Comparison of ENCODE assay signal across 8 cellular contexts in genomic region chr6:170584181-170584953, GRCh38. TPM values are rescaled to one million over a fixed set of nuclear protein-coding genes. Genes with fewer than 3 reads are reported as not detected.
DNase-seq lines count a peak whose midpoint lies in the region; ATAC-seq and TF ChIP-seq lines count a peak whose summit lies in the region.

PDCD2 (minus strand) TSS chr6:170584637; CDS start chr6:170584581, 56 bp downstream.

- H3K4me1 Mint-ChIP-seq in GM23338 = peaks cover 33% of the 10 kb centered on the region
- peaks cover 11 to 38% (median 30%) of the 10 kb centered on the region in 4 donors for H3K4me1 Mint-ChIP-seq in naive thymus-derived CD8-positive, alpha-beta T cell

- peaks cover 47% of the 10 kb centered on the region for H3K36me3 Mint-ChIP-seq in GM23338 (ENCODE audit: low read depth)
- H3K36me3 Mint-ChIP-seq in naive thymus-derived CD8-positive, alpha-beta T cell = peaks cover 0 to 40% (median 5%) of the 10 kb centered on the region in 3 donors

- H3K4me2 ChIP-seq in DOHH2 (ENCODE audit: low read length) = peak within 1 kb of the TSS; percentile 76
- H3K4me2 ChIP-seq in GM23338 = peak within 1 kb of the TSS; percentile 81
- H3K4me2 ChIP-seq in fibroblast of lung (ENCODE audit: extremely low read depth, insufficient read depth, low read length) = peak within 1 kb of the TSS; percentile 86

- peaks cover 6% of the 10 kb centered on the region for H3K27me3 Mint-ChIP-seq in GM23338 (ENCODE audit: insufficient read depth, low read depth, poor library complexity)
- H3K27me3 Mint-ChIP-seq in naive thymus-derived CD8-positive, alpha-beta T cell = peaks cover 0 to 6% (median 0%) of the 10 kb centered on the region in 5 donors

- no peaks in the 10 kb centered on the region for H3K9me3 ChIP-seq in DOHH2 (ENCODE audit: control insufficient read depth, insufficient read depth, low read length)
- H3K9me3 ChIP-seq in fibroblast of lung (ENCODE audit: control insufficient read depth, insufficient read depth, low read depth, low read length) = no peaks in the 10 kb centered on the region

- POLR2A ChIA-PET in naive thymus-derived CD8-positive, alpha-beta T cell (lab: Charles Lee) = interaction anchor here (0.6 to 1.7 kb wide), 9 partner anchors 8 to 882 kb away, joined by 3 to 59 read pairs (median 3); partner anchors contain the start of genes C6orf120, PSMB1 and TBP

- peaks cover 22% of the 10 kb centered on the region for H3K4me1 ChIP-seq in DOHH2 (ENCODE audit: control insufficient read depth, low read length)
- H3K4me1 ChIP-seq in GM23338 (ENCODE audit: insufficient read depth) = peaks cover 31% of the 10 kb centered on the region
- H3K4me1 ChIP-seq in fibroblast of lung (ENCODE audit: control insufficient read depth, extremely low read depth, insufficient read depth, low read length) = no peaks in the 10 kb centered on the region

- no peaks in the 10 kb centered on the region for H3K9me2 ChIP-seq in DOHH2 (replicated peaks; ENCODE audit: control insufficient read depth, low read length)
- H3K9me2 ChIP-seq in GM23338 (ENCODE audit: insufficient read depth) = no peaks in the 10 kb centered on the region

- peaks cover 46% of the 10 kb centered on the region for H3K79me2 ChIP-seq in DOHH2 (ENCODE audit: control insufficient read depth, low read length)
- peaks cover 15% of the 10 kb centered on the region for H3K79me2 ChIP-seq in GM23338 (replicated peaks; ENCODE audit: insufficient read depth)
- H3K79me2 ChIP-seq in fibroblast of lung (ENCODE audit: control insufficient read depth, insufficient read depth, low read length) = peaks cover 18% of the 10 kb centered on the region

- peaks cover 9% of the 10 kb centered on the region for H3K9me3 Mint-ChIP-seq in GM23338
- no peaks in the 10 kb centered on the region for H3K9me3 Mint-ChIP-seq in naive thymus-derived CD8-positive, alpha-beta T cell

- peaks cover 10% of the 10 kb centered on the region for H3F3A ChIP-seq in DOHH2 (ENCODE audit: control insufficient read depth, insufficient read depth)
- H3F3A ChIP-seq in GM23338 (replicated peaks; ENCODE audit: low read depth) = peaks cover 9% of the 10 kb centered on the region; the same call in 1 of the 2 replicates

- H2AFZ ChIP-seq in GM23338 = no peak within 1 kb of the TSS
- peak within 1 kb of the TSS; percentile 99 for H2AFZ ChIP-seq in fibroblast of lung (ENCODE audit: low read length)

- peak; percentile 98 for DNase-seq in GM23338 (ENCODE audit: low spot score)
- DNase-seq in LHCN-M2 (ENCODE audit: low read depth) = peak; percentile 88
- peak; percentile 92 for DNase-seq in RPMI7951 (ENCODE audit: low read depth)
- peak; percentile 82 to 88 for DNase-seq in activated T-helper 1 cell treated with anti-CD3 and anti-CD28 coated beads, Interleukin-2, amount 50 U/mL, for 16 hours (ENCODE audit: low read depth in 1 of 2, low spot score in 1 of 2)
- peak; percentile 86 to 91 for DNase-seq in fibroblast of lung (ENCODE audit: low read depth in 2 of 2)
- DNase-seq in naive thymus-derived CD8-positive, alpha-beta T cell = peak; percentile 84 to 95 (median 90)
- DNase-seq in stimulated activated naive CD4-positive, alpha-beta T cell (lab: John Stamatoyannopoulos, UW) = peak; percentile 84 to 90 (median 88)

- peaks cover 48% of the 10 kb centered on the region for H3K36me3 ChIP-seq in DOHH2 (ENCODE audit: control insufficient read depth, low read length)
- peaks cover 13% of the 10 kb centered on the region for H3K36me3 ChIP-seq in GM23338 (ENCODE audit: insufficient read depth)
- peaks cover 2% of the 10 kb centered on the region for H3K36me3 ChIP-seq in fibroblast of lung (ENCODE audit: control insufficient read depth, insufficient read depth, low read length)

- H4K20me1 ChIP-seq in DOHH2 (ENCODE audit: control insufficient read depth, insufficient read depth, low read depth, low read length) (peaks cover 5% of the 10 kb centered on the region; the same call in 1 of the 2 replicates), GM23338 (replicated peaks; ENCODE audit: insufficient read depth) (0 out of 2 replicates have a peak, but pooled peaks cover 6% of the 10 kb centered on the region), fibroblast of lung (ENCODE audit: control insufficient read depth, extremely low read depth, insufficient read depth, low read length) (no peaks in the 10 kb centered on the region)

- H3K9ac ChIP-seq in fibroblast of lung (ENCODE audit: insufficient read depth, low read length) = peak within 1 kb of the TSS; percentile 81

- H3K4me3 Mint-ChIP-seq in GM23338 = peak within 1 kb of the TSS; percentile 99
- peak within 1 kb of the TSS; percentile 96 to 99 (median 98) for H3K4me3 Mint-ChIP-seq in naive thymus-derived CD8-positive, alpha-beta T cell

- peak within 1 kb of the TSS; percentile 97 for H3K27ac Mint-ChIP-seq in GM23338
- peak within 1 kb of the TSS; percentile 96 to 99 (median 98) for H3K27ac Mint-ChIP-seq in naive thymus-derived CD8-positive, alpha-beta T cell

- ATAC-seq in GM23338 = peak; percentile 94
- ATAC-seq in naive thymus-derived CD8-positive, alpha-beta T cell = peak; percentile 94 to 95

- H3K27me3 ChIP-seq in DOHH2 (ENCODE audit: control insufficient read depth, low read length) (no peaks in the 10 kb centered on the region), GM23338 (ENCODE audit: insufficient read depth) (no peaks in the 10 kb centered on the region), fibroblast of lung (ENCODE audit: control insufficient read depth, insufficient read depth, low read length) (no peaks in the 10 kb centered on the region)

- H3K4me3 ChIP-seq in DOHH2 (ENCODE audit: low read length) (peak within 1 kb of the TSS; percentile 99), GM23338 (peak within 1 kb of the TSS; percentile 75), fibroblast of lung (replicated peaks in 1 of 4; ENCODE audit: control extremely low read depth in 1 of 4, insufficient read depth in 1 of 4, low read depth in 3 of 4, low read length in 4 of 4) (peak within 1 kb of the TSS; percentile 90 to 100 (median 94))

- H3K27ac ChIP-seq in DOHH2 (ENCODE audit: low read depth, low read length) (peak within 1 kb of the TSS; percentile 83), GM23338 (ENCODE audit: low read depth) (peak within 1 kb of the TSS; percentile 98), fibroblast of lung (ENCODE audit: insufficient read depth, low read length) (peak within 1 kb of the TSS; percentile 70)

- TF ChIP-seq CTCF in DOHH2 (IDR thresholded peaks at IDR 0.05; ENCODE audit: low read depth, low read length, poor library complexity, severe bottlenecking) (no peak), GM23338 (conservative IDR thresholded peaks at IDR 0.05; ENCODE audit: low read depth in 2 of 2) (no peak), fibroblast of lung (conservative IDR thresholded peaks at IDR 0.05 in 1 of 2, IDR thresholded peaks at IDR 0.05 in 1 of 2; ENCODE audit: low read depth in 1 of 2, low read length in 2 of 2) (no peak)

TF ChIP-seq in GM23338, 12 proteins besides CTCF, POLR2A, EP300 and RAD21 (continues in another document):
- no peak for TF ChIP-seq NANOG (IDR thresholded peaks at IDR 0.05; ENCODE audit: borderline replicate concordance)
- TF ChIP-seq EZH2 (IDR thresholded peaks at IDR 0.05; ENCODE audit: low read depth, unreplicated experiment) = no peak
- peak; percentile 75 for TF ChIP-seq ETS1 (IDR thresholded peaks at IDR 0.05)
- peak; percentile 75 for TF ChIP-seq CREB1 (CRISPR knock-in tag; IDR thresholded peaks at IDR 0.05; ENCODE audit: low read depth)
- TF ChIP-seq STAT1 (IDR thresholded peaks at IDR 0.05; ENCODE audit: unreplicated experiment) = no peak
- peak; percentile 86 for TF ChIP-seq POLR2AphosphoS5 (IDR thresholded peaks at IDR 0.05; ENCODE audit: low read depth)
- TF ChIP-seq EZH2phosphoT487 (IDR thresholded peaks at IDR 0.05; ENCODE audit: unreplicated experiment) = no peak

RNA-seq across cellular contexts. Expression of gene PDCD2, which starts in this region (rescaled TPM):
- 181 and 183 TPM in 2 replicates for total RNA-seq in GM23338 (2014; rRNA removed; shearing (Covaris generic))
- polyA plus RNA-seq in GM23338 (2016; fragmentation: Nextera tagmentation; extraction: Ambion mirVana) (136 and 145 TPM in 2 replicates), fibroblast of lung (55.6 and 56.6 TPM in 2 replicates)
- total RNA-seq in LHCN-M2 (2014; rRNA removed) (123 and 152 TPM in 2 replicates), fibroblast of lung (39.6 and 62.4 TPM in 2 replicates)
- polyA plus RNA-seq in LHCN-M2 (2012) = 63.1 TPM
- total RNA-seq in RPMI7951 (2014; rRNA removed; shearing (Covaris generic)) = 88.2 and 110 TPM in 2 replicates
- polyA plus RNA-seq in fibroblast of lung (2012) = 53.5 and 58.3 TPM in 2 replicates
- polyA minus RNA-seq in fibroblast of lung (ENCODE audit: low replicate concordance) = 19.9 and 29.3 TPM in 2 replicates
- total RNA-seq in naive thymus-derived CD8-positive, alpha-beta T cell = 10 to 100 TPM; 87.0 to 87.2 TPM
- polyA plus RNA-seq in naive thymus-derived CD8-positive, alpha-beta T cell = 100 to 1,000 TPM; 117 to 133 (median 122) TPM

Comparison
In these comparisons a context has a peak if more than half of its experiments do, and no peak if none do; other contexts are left out.
1. Peak in every context shown above with its lines: DNase-seq, ATAC-seq, H3K4me3 ChIP-seq and H3K27ac ChIP-seq.